ENCODE assay signal across 8 cellular contexts in the genomic region with DNA sequence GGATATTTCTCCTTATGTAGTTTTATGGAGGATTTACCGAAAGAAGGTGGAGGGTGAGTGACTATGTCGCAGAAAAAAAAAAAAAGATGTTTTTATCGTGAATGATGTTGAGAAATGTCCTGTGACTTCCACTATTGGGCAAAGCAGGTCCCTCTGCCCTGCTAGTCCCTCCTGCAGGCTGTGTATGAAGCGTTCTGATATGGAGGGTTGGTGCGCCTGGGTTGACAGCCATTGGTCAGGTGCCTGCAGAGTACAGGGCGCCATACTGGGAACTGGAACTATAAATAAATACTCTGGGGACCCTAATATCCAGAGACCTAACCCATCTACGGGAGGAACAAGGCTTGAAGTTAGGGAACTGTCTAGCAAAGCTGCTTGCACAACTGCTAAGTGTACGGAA. TPM values are rescaled to one million over a fixed set of nuclear protein-coding genes. Genes with fewer than 3 reads are reported as not detected.
DNase-seq lines count a peak whose midpoint lies in the region; ATAC-seq and TF ChIP-seq lines count a peak whose summit lies in the region.

No MANE protein-coding gene starts in this region.

- no peaks in the 10 kb centered on the region for H3K9me3 ChIP-seq in DOHH2 (ENCODE audit: control insufficient read depth, insufficient read depth, low read length)
- no peaks in the 10 kb centered on the region for H3K9me3 ChIP-seq in OCI-LY1 (ENCODE audit: low read length)
- H3K9me3 ChIP-seq in duodenal mucosa (ENCODE audit: control insufficient read depth in 1 of 2, low read length in 2 of 2): no peaks in the 10 kb centered on the region

- H3K4me2 ChIP-seq in DOHH2 (ENCODE audit: low read length) (peak overlapping the region; percentile 86), OCI-LY1 (ENCODE audit: low read length) (peak overlapping the region; percentile 74)

- H3K27me3 ChIP-seq in DOHH2 (ENCODE audit: control insufficient read depth, low read length): no peaks in the 10 kb centered on the region
- H3K27me3 ChIP-seq in OCI-LY1 (ENCODE audit: insufficient read depth, low read length): peaks cover 5% of the 10 kb centered on the region; the same call in 1 of the 2 replicates
- no peaks in the 10 kb centered on the region for H3K27me3 ChIP-seq in duodenal mucosa (ENCODE audit: control insufficient read depth in 1 of 2, insufficient read depth in 2 of 2, low read length in 2 of 2)

- H3K9me2 ChIP-seq in DOHH2 (replicated peaks; ENCODE audit: control insufficient read depth, low read length): no peaks in the 10 kb centered on the region
- H3K9me2 ChIP-seq in OCI-LY1 (ENCODE audit: low read depth, low read length): no peaks in the 10 kb centered on the region

- in situ Hi-C loops in ACHN (cut with HindIII; ENCODE audit: low pct_ligation_motif_present, low pct_unique_long_range_greater_than_20kb, low sequenced_read_pairs): no loop called here

- no peak for TF ChIP-seq CTCF in DOHH2 (IDR thresholded peaks at IDR 0.05; ENCODE audit: low read depth, low read length, poor library complexity, severe bottlenecking)
- no peak for TF ChIP-seq CTCF in OCI-LY1 (IDR thresholded peaks at IDR 0.05; ENCODE audit: low read length)

- H3K9ac ChIP-seq in OCI-LY1 (ENCODE audit: low read length) (no peak overlapping the region), duodenal mucosa (ENCODE audit: low read depth in 1 of 2, low read length in 2 of 2) (no peak overlapping the region)

- DNase-seq in sciatic nerve (ENCODE audit: low spot score): peak; percentile 34
- no peak for DNase-seq in effector CD4-positive, alpha-beta T cell
- DNase-seq in AG08396 (ENCODE audit: low spot score): no peak
- DNase-seq in ACHN: no peak

- H3K4me3 ChIP-seq in DOHH2 (ENCODE audit: low read length): peak overlapping the region; percentile 18; the same call in 1 of the 2 replicates
- peak overlapping the region; percentile 95 for H3K4me3 ChIP-seq in OCI-LY1 (ENCODE audit: low read depth, low read length, poor library complexity, severe bottlenecking)
- peak overlapping the region; percentile 81 to 86 for H3K4me3 ChIP-seq in duodenal mucosa (ENCODE audit: low read depth in 1 of 2, low read length in 2 of 2)

- no peak overlapping the region for H3K27ac ChIP-seq in DOHH2 (ENCODE audit: low read depth, low read length)
- no peak overlapping the region for H3K27ac ChIP-seq in OCI-LY1 (ENCODE audit: low read depth, low read length, poor library complexity, severe bottlenecking)
- no peak overlapping the region for H3K27ac ChIP-seq in duodenal mucosa (ENCODE audit: low read depth, low read length)

- H3K36me3 ChIP-seq in DOHH2 (ENCODE audit: control insufficient read depth, low read length) (peaks cover 3% of the 10 kb centered on the region; the same call in 1 of the 2 replicates), OCI-LY1 (ENCODE audit: insufficient read depth, low read length) (no peaks in the 10 kb centered on the region; the same call in 1 of the 2 replicates), duodenal mucosa (ENCODE audit: control insufficient read depth in 1 of 2, insufficient read depth in 2 of 2, low read length in 2 of 2) (no peaks in the 10 kb centered on the region)

- H3F3A ChIP-seq in DOHH2 (ENCODE audit: control insufficient read depth, insufficient read depth) (peaks cover 3% of the 10 kb centered on the region; the same call in 1 of the 2 replicates), OCI-LY1 (ENCODE audit: insufficient read depth, low read length) (no peaks in the 10 kb centered on the region)

- H3K79me2 ChIP-seq in DOHH2 (ENCODE audit: control insufficient read depth, low read length) (peaks cover 45% of the 10 kb centered on the region), OCI-LY1 (ENCODE audit: insufficient read depth, low read length) (no peaks in the 10 kb centered on the region)

- ATAC-seq in sciatic nerve (peak; percentile 29), HG03175 (IDR thresholded peaks at IDR 0.05; ENCODE audit: unreplicated experiment) (no peak)

- H2AFZ ChIP-seq in OCI-LY1 (ENCODE audit: low read length): no peak overlapping the region

- intact Hi-C loops in sciatic nerve (cut with DNase I): no loop called here

- H4K20me1 ChIP-seq in DOHH2 (ENCODE audit: control insufficient read depth, insufficient read depth, low read depth, low read length) (no peaks in the 10 kb centered on the region), OCI-LY1 (ENCODE audit: insufficient read depth, low read length) (no peaks in the 10 kb centered on the region)

- H3K4me1 ChIP-seq in DOHH2 (ENCODE audit: control insufficient read depth, low read length) (peaks cover 33% of the 10 kb centered on the region), OCI-LY1 (ENCODE audit: insufficient read depth, low read length, severe bottlenecking) (peaks cover 40% of the 10 kb centered on the region), duodenal mucosa (ENCODE audit: control insufficient read depth in 1 of 2, insufficient read depth in 2 of 2, low read length in 2 of 2) (peaks cover 22 to 25% of the 10 kb centered on the region in 2 donors)

RNA-seq across cellular contexts. Expression of a gene that starts 1.5 kb away (rescaled TPM):
- 22.3 TPM for total RNA-seq in sciatic nerve

RNA-seq across cellular contexts. Expression of a gene that starts 34.9 kb away (rescaled TPM):
- total RNA-seq in sciatic nerve: 0.94 TPM

Comparison
In these comparisons a context has a peak if more than half of its experiments do, and no peak if none do; other contexts are left out.
1. H3K4me3 ChIP-seq: peak in every context shown above with its lines; median percentile 95 in OCI-LY1; 84 in duodenal mucosa; 18 in DOHH2.